Comparison of ENCODE assay signal across 8 cellular contexts in the genomic region with DNA sequence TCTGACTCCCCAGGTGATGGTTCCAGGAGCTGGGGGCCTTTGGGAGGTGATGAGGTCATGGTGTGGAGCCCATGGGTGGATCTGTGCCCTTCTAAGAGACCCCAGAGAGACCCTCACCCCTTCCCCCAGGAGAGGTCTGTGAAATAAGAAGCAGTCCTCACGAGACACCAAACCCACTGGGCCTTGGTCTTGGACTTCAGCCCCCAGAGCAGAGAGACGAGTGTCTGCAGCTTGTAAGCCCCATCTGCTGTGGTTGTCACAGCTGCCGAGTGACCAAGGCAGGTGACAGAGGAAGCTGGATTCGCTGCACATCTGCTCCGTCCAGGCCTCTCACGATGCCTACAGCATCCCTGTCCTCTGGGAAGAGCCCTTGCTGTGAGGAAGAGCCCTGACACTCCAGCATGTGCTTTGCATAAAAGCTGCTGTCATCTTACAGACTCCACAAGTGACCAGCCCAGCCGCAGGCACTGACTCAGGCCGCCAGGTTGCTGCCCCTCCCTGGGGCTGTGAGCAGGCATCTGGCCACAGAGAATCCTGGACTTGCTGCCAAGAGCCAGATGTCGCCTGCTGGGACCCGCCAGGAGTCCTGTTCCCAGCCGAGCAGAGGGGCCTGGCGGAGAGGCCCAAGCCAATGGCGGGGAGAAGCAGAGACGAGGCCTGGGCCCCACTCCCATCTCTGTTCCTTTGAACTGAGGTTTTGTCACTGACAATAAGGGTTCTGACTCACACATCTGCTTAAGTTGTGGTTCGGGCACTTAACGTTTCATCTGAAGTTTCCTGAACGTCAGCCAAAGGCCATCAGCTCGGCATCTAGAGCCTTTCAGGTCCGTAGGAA.
DNase-seq lines count a peak whose midpoint lies in the region; ATAC-seq and TF ChIP-seq lines count a peak whose summit lies in the region.

No MANE protein-coding gene starts in this region.

- ATAC-seq in HG02588 (IDR thresholded peaks at IDR 0.05; ENCODE audit: unreplicated experiment): no peak
- ATAC-seq in GM21529 (IDR thresholded peaks at IDR 0.05; ENCODE audit: unreplicated experiment): no peak

- no peak for TF ChIP-seq POLR2A in breast epithelium (IDR thresholded peaks at IDR 0.05)

- H3K36me3 ChIP-seq in BLaER1 (no peaks in the 10 kb centered on the region), breast epithelium (no peaks in the 10 kb centered on the region), mesodermal cell (ENCODE audit: control insufficient read depth, insufficient read depth, low read length) (no peaks in the 10 kb centered on the region), WERI-Rb-1 (no peaks in the 10 kb centered on the region)

- H3K27ac ChIP-seq in BLaER1: peak overlapping the region; percentile 72
- peak overlapping the region; percentile 61 to 64 for H3K27ac ChIP-seq in breast epithelium
- peak overlapping the region; percentile 96 for H3K27ac ChIP-seq in mesodermal cell (ENCODE audit: low read depth, low read length, severe bottlenecking)
- no peak overlapping the region for H3K27ac ChIP-seq in WERI-Rb-1

- intact Hi-C loops in breast epithelium (cut with DNase I; ENCODE audit: low total_unique reads): no loop called here

- 39 to 46% methylated on average over 17 to 18 of the region's 19 CpGs for WGBS in mesodermal cell (ENCODE audit: insufficient coverage in 2 of 2), 2 experiments

- peak; percentile 68 for DNase-seq in Jurkat, Clone E6-1 (ENCODE audit: low read depth, low spot score)
- DNase-seq in breast epithelium (ENCODE audit: low spot score in 2 of 2) (no peak), WERI-Rb-1 (no peak)
- no peak for DNase-seq in stimulated activated CD4-positive, alpha-beta T cell treated with anti-CD3 and anti-CD28 coated beads, Interleukin-12 subunit alpha, Interleukin-12 subunit beta, amount 100 ng/mL, for 4 hours

- peak overlapping the region; percentile 85 for H3K4me2 ChIP-seq in BLaER1

- H3K9ac ChIP-seq in BLaER1: peak overlapping the region; percentile 34; the same call in 1 of the 2 replicates

- H3K4me3 ChIP-seq in BLaER1: no peak overlapping the region
- no peak overlapping the region for H3K4me3 ChIP-seq in Jurkat, Clone E6-1 (ENCODE audit: low read length)
- H3K4me3 ChIP-seq in breast epithelium: no peak overlapping the region
- no peak overlapping the region for H3K4me3 ChIP-seq in mesodermal cell (ENCODE audit: extremely low read depth, insufficient read depth, low read length, poor library complexity, severe bottlenecking)
- H3K4me3 ChIP-seq in WERI-Rb-1 (ENCODE audit: low read depth, low read length): no peak overlapping the region

- peaks cover 17% of the 10 kb centered on the region; the same call in 1 of the 2 replicates for H4K20me1 ChIP-seq in BLaER1

- H3K4me1 ChIP-seq in BLaER1: peaks cover 82% of the 10 kb centered on the region
- H3K4me1 ChIP-seq in breast epithelium: peaks cover 0 to 4% of the 10 kb centered on the region in 2 donors
- H3K4me1 ChIP-seq in mesodermal cell (ENCODE audit: control insufficient read depth, insufficient read depth, low read length, poor library complexity, severe bottlenecking): peaks cover 45% of the 10 kb centered on the region

- TF ChIP-seq CTCF in breast epithelium (IDR thresholded peaks at IDR 0.05) (no peak), WERI-Rb-1 (IDR thresholded peaks at IDR 0.05; ENCODE audit: low read depth, low read length) (no peak)

- no peaks in the 10 kb centered on the region for H3K27me3 ChIP-seq in BLaER1
- no peaks in the 10 kb centered on the region for H3K27me3 ChIP-seq in breast epithelium
- H3K27me3 ChIP-seq in WERI-Rb-1 (ENCODE audit: insufficient read depth, low read depth, severe bottlenecking): no peaks in the 10 kb centered on the region

- H3K9me3 ChIP-seq in BLaER1: no peaks in the 10 kb centered on the region
- H3K9me3 ChIP-seq in breast epithelium: no peaks in the 10 kb centered on the region
- no peaks in the 10 kb centered on the region for H3K9me3 ChIP-seq in mesodermal cell (ENCODE audit: control insufficient read depth, low read length)
- no peaks in the 10 kb centered on the region for H3K9me3 ChIP-seq in WERI-Rb-1 (ENCODE audit: severe bottlenecking)
